Comparison of ENCODE assay signal across 17 cellular contexts in genomic region chr3:14534379-14535191, GRCh38. TPM values are rescaled to one million over a fixed set of nuclear protein-coding genes. Genes with fewer than 3 reads are reported as not detected.
A peak's percentile ranks its signal among the peaks of the same experiment; 100 is the strongest.
DNase-seq lines count a peak whose midpoint lies in the region; ATAC-seq and TF ChIP-seq lines count a peak whose summit lies in the region.
"Had no signal": no experiment of that assay in that cellular context is flagged by ENCODE, and none has a peak within 500 bp of the region (broad histone marks: within the 10 kb centered on the region; RNA-seq: fewer than 3 reads in every experiment).

No MANE protein-coding gene starts in this region.

- DNase-seq in NCI-H1092 treated with DMSO at 0.1 percent for 48 hours (lab: John Stamatoyannopoulos, UW) = peak; percentile 25
- DNase-seq in NCI-H748 (lab: John Stamatoyannopoulos, UW; ENCODE audit: unreplicated experiment) = peak; percentile 65
- DNase-seq in iPS DF 4.7 (ENCODE audit: extremely low read depth, low spot score) = peak; percentile 79
- no peak for DNase-seq in smooth muscle cell (lab: John Stamatoyannopoulos, UW; ENCODE audit: unreplicated experiment)
- DNase-seq in KG1 (lab: John Stamatoyannopoulos, UW) = no peak
- DNase-seq: activated naive CD4-positive, alpha-beta T cell treated with anti-CD3 and anti-CD28 coated beads, Interleukin-2, amount 50 U/mL, for 16 hours; DMS79 treated with DMSO at 0.1 percent for 48 hours; left colon; naive B cell; stimulated activated CD4-positive, alpha-beta T cell treated with anti-CD3 and anti-CD28 coated beads, Interleukin-2, amount 100 ng/mL, for 24 hours; tibial artery had no signal

- WGBS in smooth muscle cell (ENCODE audit: low lambda C conversion rate) = 44% methylated on average over 21 of the region's 21 CpGs

- ATAC-seq in HG03354 (IDR thresholded peaks at IDR 0.05; ENCODE audit: poor library complexity, severe bottlenecking, unreplicated experiment) (no peak), GM21825 (IDR thresholded peaks at IDR 0.05; ENCODE audit: unreplicated experiment) (no peak)
- ATAC-seq: activated CD4-positive, CD25-positive, alpha-beta regulatory T cell treated with anti-CD3 and anti-CD28 coated beads, Interleukin-2, amount 50 U/mL, for 24 hours; gastroesophageal sphincter; left colon had no signal

- H3K9ac ChIP-seq in smooth muscle cell (ENCODE audit: low read depth) = no peak overlapping the region
- H3K9ac ChIP-seq: BLaER1 had no signal

- no peaks in the 10 kb centered on the region for H3K79me2 ChIP-seq in smooth muscle cell (ENCODE audit: low read depth)

- no peak overlapping the region for H3K27ac ChIP-seq in smooth muscle cell (ENCODE audit: low read depth)
- H3K27ac ChIP-seq: BLaER1, cardiac muscle cell, gastroesophageal sphincter, tibial artery had no signal

- TF ChIP-seq CTCF in smooth muscle cell (IDR thresholded peaks at IDR 0.05; ENCODE audit: borderline replicate concordance, insufficient read depth, poor library complexity, severe bottlenecking) = no peak

- no peaks in the 10 kb centered on the region for H3K36me3 ChIP-seq in smooth muscle cell (ENCODE audit: low read depth)
- H3K36me3 ChIP-seq: BLaER1, cardiac muscle cell, gastroesophageal sphincter, tibial artery had no signal

- no peak overlapping the region for H3K4me3 ChIP-seq in smooth muscle cell
- H3K4me3 ChIP-seq: BLaER1, cardiac muscle cell, gastroesophageal sphincter, tibial artery had no signal

- H4K20me1 ChIP-seq in smooth muscle cell (ENCODE audit: low read depth) = no peaks in the 10 kb centered on the region
- H4K20me1 ChIP-seq: BLaER1 had no signal

- no peaks in the 10 kb centered on the region for H3K9me3 ChIP-seq in smooth muscle cell (replicated peaks; ENCODE audit: low read depth)
- H3K9me3 ChIP-seq: BLaER1, gastroesophageal sphincter, tibial artery had no signal

- H3F3A ChIP-seq in smooth muscle cell (ENCODE audit: low read depth) = peaks cover 4% of the 10 kb centered on the region

- H3K4me2 ChIP-seq in smooth muscle cell = peak overlapping the region; percentile 21
- H3K4me2 ChIP-seq: BLaER1 had no signal

- no peak overlapping the region for H2AFZ ChIP-seq in smooth muscle cell (ENCODE audit: low read depth)

- H3K27me3 ChIP-seq in smooth muscle cell (ENCODE audit: low read depth) = no peaks in the 10 kb centered on the region
- H3K27me3 ChIP-seq: BLaER1, cardiac muscle cell had no signal

- peaks cover 18% of the 10 kb centered on the region for H3K4me1 ChIP-seq in smooth muscle cell (ENCODE audit: low read depth)

RNA-seq across cellular contexts. Expression of gene GRIP2, which starts 5.6 kb away (rescaled TPM):
- 3.2 and 6.5 TPM in 2 replicates for total RNA-seq in smooth muscle cell
- 2.0 and 3.6 TPM in 2 replicates for polyA plus RNA-seq in smooth muscle cell
- polyA plus RNA-seq: cardiac muscle cell had no signal

Comparison
In these comparisons a context has a peak if more than half of its experiments do, and no peak if none do; other contexts are left out.
1. DNase-seq: peak in NCI-H1092 treated with DMSO at 0.1 percent for 48 hours (single experiment), NCI-H748 (single experiment) and iPS DF 4.7 (single experiment); none in smooth muscle cell (single experiment) and KG1 (single experiment).